Comparison of ENCODE assay signal across 1 cellular context in the genomic region with DNA sequence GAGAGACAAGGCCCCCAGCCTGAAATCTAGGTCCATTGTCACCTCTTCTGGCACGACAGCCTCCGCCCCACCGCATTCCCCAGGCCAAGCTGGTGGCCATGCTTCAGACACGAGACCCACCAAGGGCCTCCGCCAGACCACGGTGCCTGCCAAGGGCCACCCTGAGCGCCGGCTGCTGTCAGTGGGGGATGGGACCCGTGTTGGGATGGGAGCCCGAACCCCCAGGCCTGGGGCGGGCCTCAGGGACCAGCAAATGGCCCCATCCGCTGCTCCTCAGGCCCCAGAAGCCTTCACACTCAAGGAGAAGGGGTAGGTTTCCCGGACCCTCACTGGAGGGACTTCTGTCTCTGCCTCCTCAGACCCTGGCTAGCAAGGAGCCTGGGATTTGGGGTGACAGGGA.
TF ChIP-seq lines count a peak whose summit lies in the region.

No MANE protein-coding gene starts in this region.

TF ChIP-seq in IMR-90, 13 proteins besides CTCF, POLR2A, EP300 and RAD21:
- no peak for TF ChIP-seq MXI1 (IDR thresholded peaks at IDR 0.05; ENCODE audit: borderline replicate concordance, low read depth, low read length)
